21 cellular contexts compared by ENCODE assay signal in the genomic region with DNA sequence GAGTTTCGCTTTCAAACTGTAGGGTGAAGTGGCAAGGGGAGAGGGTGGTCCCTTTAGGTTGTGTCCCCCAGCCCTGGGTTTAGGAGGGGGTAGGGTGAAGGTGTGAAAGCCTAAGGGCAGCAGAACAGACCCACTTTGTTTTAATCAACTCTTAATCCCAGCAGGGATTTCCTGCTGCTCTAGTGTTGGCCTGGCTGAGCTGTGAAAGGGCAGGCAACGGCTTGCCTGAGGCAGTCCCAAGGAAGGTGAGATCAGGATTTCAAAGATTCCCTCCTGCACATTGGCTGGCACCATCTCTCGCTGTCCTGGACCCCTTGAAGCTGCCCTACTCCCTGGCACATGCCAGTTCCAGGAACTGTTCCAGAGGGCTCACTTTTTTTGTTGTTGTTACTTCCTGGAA.
DNase-seq lines count a peak whose midpoint lies in the region; ATAC-seq and TF ChIP-seq lines count a peak whose summit lies in the region.
"Had no signal": no experiment of that assay in that cellular context is flagged by ENCODE, and none has a peak within 500 bp of the region (broad histone marks: within the 10 kb centered on the region; RNA-seq: fewer than 3 reads in every experiment).

No MANE protein-coding gene starts in this region.

- H3K27ac ChIP-seq in H9 (ENCODE audit: insufficient read length, low read depth, low read length), result no peak overlapping the region
- H3K27ac ChIP-seq: A549 had no signal

- H3K36me3 Mint-ChIP-seq in H9 (ENCODE audit: insufficient read depth in 1 of 3, low read depth in 3 of 3) (peaks cover 3 to 20% (median 11%) of the 10 kb centered on the region in 3 experiments), WTC11 (peaks cover 26% of the 10 kb centered on the region)

- no peak overlapping the region for H3K14ac ChIP-seq in H9 (ENCODE audit: insufficient read depth, low read length)

- H4K8ac ChIP-seq in H9 (replicated peaks; ENCODE audit: insufficient read length, low read depth, low read length), result no peak overlapping the region

- H2BK15ac ChIP-seq in H9 (ENCODE audit: low read depth, low read length), result no peak overlapping the region

- POLR2A ChIA-PET in WTC11 (lab: Charles Lee), result no interaction called here

- no peak overlapping the region for H2BK20ac ChIP-seq in H9 (ENCODE audit: low read depth, low read length, poor library complexity, severe bottlenecking)

- no peak overlapping the region for H4K91ac ChIP-seq in H9 (ENCODE audit: insufficient read length, low read depth, low read length)

- H3K9ac ChIP-seq in H9 (ENCODE audit: extremely low read depth, insufficient read length, low read length), result no peak overlapping the region

- intact Hi-C loops in left cardiac atrium (cut with DNase I), result no loop called here

- H3K4me1 ChIP-seq in H9 (ENCODE audit: insufficient read depth, low read length), result no peaks in the 10 kb centered on the region
- H3K4me1 ChIP-seq: A549, BE2C had no signal

- H3K27ac Mint-ChIP-seq in H9 (peak overlapping the region in 1 of 3 experiments; percentile 33; a peak in 2 of 7 replicates), WTC11 (no peak overlapping the region)

- H3K4me3 Mint-ChIP-seq in H9 (no peak overlapping the region), WTC11 (no peak overlapping the region)

- no peaks in the 10 kb centered on the region for H3K23me2 ChIP-seq in H9 (ENCODE audit: insufficient read length, low read depth, low read length, poor library complexity, severe bottlenecking)

- no peak overlapping the region for H3K4ac ChIP-seq in H9 (ENCODE audit: low read depth, low read length)

- H2BK12ac ChIP-seq in H9 (ENCODE audit: insufficient read length, low read depth, low read length), result no peak overlapping the region

- H3K18ac ChIP-seq in H9 (ENCODE audit: insufficient read length, low read depth, low read length), result no peak overlapping the region

- peak; percentile 82 for DNase-seq in ELF-1 (ENCODE audit: low read depth, low spot score)
- peak; percentile 48 for DNase-seq in H9
- DNase-seq in WTC11 (ENCODE audit: low spot score), result peak; percentile 12
- DNase-seq in iPS-NIHi11 (ENCODE audit: low spot score), result peak; percentile 41
- DNase-seq in T-helper 2 cell, result no peak
- no peak for DNase-seq in left cardiac atrium
- DNase-seq: BE2C, DMS79 treated with DMSO at 0.1 percent for 48 hours, MM.1S, NCI-H1048, NCI-H1417 treated with DMSO at 0.1 percent for 48 hours, NCI-H187, NCI-H2107, NCI-H2227 treated with DMSO at 0.1 percent for 48 hours, NCI-H510A treated with DMSO at 0.1 percent for 48 hours, NCI-H774, Right ventricle myocardium superior, SW 1271 had no signal

- TF ChIP-seq CTCF in H9 (conservative IDR thresholded peaks at IDR 0.05), result no peak
- no peak for TF ChIP-seq CTCF in WTC11 (IDR thresholded peaks at IDR 0.05)

- H3K9me3 Mint-ChIP-seq in H9 (peaks cover 12 to 13% of the 10 kb centered on the region in 2 experiments), WTC11 (peaks cover 32% of the 10 kb centered on the region)

- no peaks in the 10 kb centered on the region for H3K27me3 ChIP-seq in H9 (ENCODE audit: insufficient read depth, low read length)
- H3K27me3 ChIP-seq: BE2C had no signal

- H3K9me3 ChIP-seq in H9 (ENCODE audit: control insufficient read depth, low read depth, low read length), result no peaks in the 10 kb centered on the region
- H3K9me3 ChIP-seq: A549, BE2C had no signal

- no peaks in the 10 kb centered on the region for H3K79me2 ChIP-seq in H9 (ENCODE audit: insufficient read depth, low read length)

- peak; percentile 87 for ATAC-seq in WTC11
- no peak for ATAC-seq in HG03378 (IDR thresholded peaks at IDR 0.05; ENCODE audit: unreplicated experiment)
- ATAC-seq in left cardiac atrium, result no peak
- ATAC-seq: A549, K562 had no signal

- H2BK120ac ChIP-seq in H9 (ENCODE audit: low read depth, low read length, poor library complexity, severe bottlenecking), result no peak overlapping the region

- no peak overlapping the region for H2BK5ac ChIP-seq in H9 (ENCODE audit: insufficient read length, low read length)

- H3K27me3 Mint-ChIP-seq in H9 (ENCODE audit: low read depth), result peaks cover 6% of the 10 kb centered on the region; the same call in 1 of the 2 replicates
- peaks cover 3% of the 10 kb centered on the region; the same call in 1 of the 2 replicates for H3K27me3 Mint-ChIP-seq in WTC11 (ENCODE audit: low read depth)

- no peak overlapping the region for H3K23ac ChIP-seq in H9 (ENCODE audit: insufficient read length, low read depth, low read length)

- no peak overlapping the region for H3K4me2 ChIP-seq in H9 (ENCODE audit: insufficient read depth, insufficient read length, low read length)
- H3K4me2 ChIP-seq: A549 had no signal

- no CpG with 5 or more reads among the region's 3 CpGs for WGBS in H9 (ENCODE audit: extremely low coverage, insufficient read length, low lambda C conversion rate)

- H3T11ph ChIP-seq in H9 (ENCODE audit: low read length), result no peak overlapping the region

- H4K20me1 ChIP-seq in H9 (ENCODE audit: control insufficient read depth, insufficient read depth, insufficient read length), result no peaks in the 10 kb centered on the region

- no peak overlapping the region for H4K5ac ChIP-seq in H9 (ENCODE audit: insufficient read length, low read depth, low read length)

- no peak overlapping the region for H3K56ac ChIP-seq in H9 (ENCODE audit: insufficient read length, low read depth, low read length)

- no peaks in the 10 kb centered on the region for H3K79me1 ChIP-seq in H9 (ENCODE audit: insufficient read depth, low read depth, low read length, poor library complexity, severe bottlenecking)

- H2AK5ac ChIP-seq in H9 (ENCODE audit: insufficient read length, low read length), result no peak overlapping the region

- H3K4me1 Mint-ChIP-seq in H9 (peaks cover 16 to 20% of the 10 kb centered on the region in 2 experiments), WTC11 (peaks cover 15% of the 10 kb centered on the region)

- CTCF ChIA-PET in WTC11 (lab: Charles Lee), result no interaction called here

- no peak overlapping the region for H2AFZ ChIP-seq in H9 (ENCODE audit: low read length)

TF ChIP-seq in WTC11, 78 proteins besides CTCF, POLR2A, EP300 and RAD21 (continues in another document):
- no peak for TF ChIP-seq CREB1 (CRISPR knock-in tag; IDR thresholded peaks at IDR 0.05)
- no peak for TF ChIP-seq ZMAT4 (CRISPR knock-in tag; IDR thresholded peaks at IDR 0.05)
- TF ChIP-seq, protein P1, sequence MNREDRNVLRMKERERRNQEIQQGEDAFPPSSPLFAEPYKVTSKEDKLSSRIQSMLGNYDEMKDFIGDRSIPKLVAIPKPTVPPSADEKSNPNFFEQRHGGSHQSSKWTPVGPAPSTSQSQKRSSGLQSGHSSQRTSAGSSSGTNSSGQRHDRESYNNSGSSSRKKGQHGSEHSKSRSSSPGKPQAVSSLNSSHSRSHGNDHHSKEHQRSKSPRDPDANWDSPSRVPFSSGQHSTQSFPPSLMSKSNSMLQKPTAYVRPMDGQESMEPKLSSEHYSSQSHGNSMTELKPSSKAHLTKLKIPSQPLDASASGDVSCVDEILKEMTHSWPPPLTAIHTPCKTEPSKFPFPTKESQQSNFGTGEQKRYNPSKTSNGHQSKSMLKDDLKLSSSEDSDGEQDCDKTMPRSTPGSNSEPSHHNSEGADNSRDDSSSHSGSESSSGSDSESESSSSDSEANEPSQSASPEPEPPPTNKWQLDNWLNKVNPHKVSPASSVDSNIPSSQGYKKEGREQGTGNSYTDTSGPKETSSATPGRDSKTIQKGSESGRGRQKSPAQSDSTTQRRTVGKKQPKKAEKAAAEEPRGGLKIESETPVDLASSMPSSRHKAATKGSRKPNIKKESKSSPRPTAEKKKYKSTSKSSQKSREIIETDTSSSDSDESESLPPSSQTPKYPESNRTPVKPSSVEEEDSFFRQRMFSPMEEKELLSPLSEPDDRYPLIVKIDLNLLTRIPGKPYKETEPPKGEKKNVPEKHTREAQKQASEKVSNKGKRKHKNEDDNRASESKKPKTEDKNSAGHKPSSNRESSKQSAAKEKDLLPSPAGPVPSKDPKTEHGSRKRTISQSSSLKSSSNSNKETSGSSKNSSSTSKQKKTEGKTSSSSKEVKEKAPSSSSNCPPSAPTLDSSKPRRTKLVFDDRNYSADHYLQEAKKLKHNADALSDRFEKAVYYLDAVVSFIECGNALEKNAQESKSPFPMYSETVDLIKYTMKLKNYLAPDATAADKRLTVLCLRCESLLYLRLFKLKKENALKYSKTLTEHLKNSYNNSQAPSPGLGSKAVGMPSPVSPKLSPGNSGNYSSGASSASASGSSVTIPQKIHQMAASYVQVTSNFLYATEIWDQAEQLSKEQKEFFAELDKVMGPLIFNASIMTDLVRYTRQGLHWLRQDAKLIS (CRISPR knock-in tag; IDR thresholded peaks at IDR 0.05; ENCODE audit: borderline replicate concordance), result no peak
- TF ChIP-seq TEAD1 (CRISPR knock-in tag; IDR thresholded peaks at IDR 0.05), result no peak
- no peak for TF ChIP-seq ZNF671 (CRISPR knock-in tag; IDR thresholded peaks at IDR 0.05)

Comparison
In these comparisons a context has a peak if more than half of its experiments do, and no peak if none do; other contexts are left out.
1. DNase-seq: peak in ELF-1 (single experiment), H9 (single experiment), WTC11 (single experiment) and iPS-NIHi11 (single experiment); none in T-helper 2 cell (0 of 5) and left cardiac atrium (single experiment).